Comparison of ENCODE assay signal across 24 cellular contexts in genomic region chr1:152022521-152022920, GRCh38.
"Had no signal": no experiment of that assay in that cellular context is flagged by ENCODE, and none has a peak within 500 bp of the region (broad histone marks: within the 10 kb centered on the region; RNA-seq: fewer than 3 reads in every experiment).

No MANE protein-coding gene starts in this region.

- DNase-seq: activated CD4-positive, alpha-beta memory T cell treated with anti-CD3 and anti-CD28 coated beads, Interleukin-2, amount 10 ng/mL, durations not matched to agents 7 days and 5 days; activated CD4-positive, alpha-beta T cell treated with anti-CD3 and anti-CD28 coated beads for 48 hours; activated naive CD4-positive, alpha-beta T cell; activated T-cell treated with anti-CD3 and anti-CD28 coated beads, Interleukin-2, amount 50 U/mL, for 48 hours; aorta; body of pancreas; dermis blood vessel endothelial cell; effector CD4-positive, alpha-beta T cell; heart right ventricle; kidney glomerular epithelial cell; left lung; lower lobe of right lung; mucosa of descending colon; posterior cingulate gyrus; right cardiac atrium; stimulated activated CD4-positive, alpha-beta T cell treated with anti-CD3 and anti-CD28 coated beads, Interleukin-2, amount 100 ng/mL, for 48 hours; stimulated activated naive CD4-positive, alpha-beta T cell treated with Interleukin-2 at 50 U/mL for 16 hours; T1000; WERI-Rb-1 had no signal

- H3K36me3 Mint-ChIP-seq: activated naive CD8-positive, alpha-beta T cell had no signal

- ATAC-seq: activated CD4-positive, CD25-positive, alpha-beta regulatory T cell treated with anti-CD3 and anti-CD28 coated beads, Interleukin-2, amount 50 U/mL, for 24 hours; body of pancreas; heart right ventricle; left lung; lower lobe of right lung; mucosa of descending colon; right cardiac atrium had no signal

- H3K27ac ChIP-seq: body of pancreas, heart right ventricle, left lung, lower lobe of right lung, tibial nerve, WERI-Rb-1 had no signal

- H3K27ac Mint-ChIP-seq: activated CD4-positive, alpha-beta memory T cell treated with anti-CD3 and anti-CD28 coated beads, Interleukin-2, amount 10 ng/mL, durations not matched to agents 7 days and 5 days; activated naive CD8-positive, alpha-beta T cell; nephron; T-helper 1 cell treated with Interleukin-12 subunit alpha and Interleukin-12 subunit beta and Interleukin-4 antibody, amounts not matched to agents 30 μg/mL and 1 μg/mL, for 36 hours had no signal

- H3K9me3 Mint-ChIP-seq: activated CD4-positive, alpha-beta memory T cell treated with anti-CD3 and anti-CD28 coated beads, Interleukin-2, amount 10 ng/mL, durations not matched to agents 7 days and 5 days; nephron; T-helper 1 cell treated with Interleukin-12 subunit alpha and Interleukin-12 subunit beta and Interleukin-4 antibody, amounts not matched to agents 30 μg/mL and 1 μg/mL, for 36 hours had no signal
